In the genomic region with DNA sequence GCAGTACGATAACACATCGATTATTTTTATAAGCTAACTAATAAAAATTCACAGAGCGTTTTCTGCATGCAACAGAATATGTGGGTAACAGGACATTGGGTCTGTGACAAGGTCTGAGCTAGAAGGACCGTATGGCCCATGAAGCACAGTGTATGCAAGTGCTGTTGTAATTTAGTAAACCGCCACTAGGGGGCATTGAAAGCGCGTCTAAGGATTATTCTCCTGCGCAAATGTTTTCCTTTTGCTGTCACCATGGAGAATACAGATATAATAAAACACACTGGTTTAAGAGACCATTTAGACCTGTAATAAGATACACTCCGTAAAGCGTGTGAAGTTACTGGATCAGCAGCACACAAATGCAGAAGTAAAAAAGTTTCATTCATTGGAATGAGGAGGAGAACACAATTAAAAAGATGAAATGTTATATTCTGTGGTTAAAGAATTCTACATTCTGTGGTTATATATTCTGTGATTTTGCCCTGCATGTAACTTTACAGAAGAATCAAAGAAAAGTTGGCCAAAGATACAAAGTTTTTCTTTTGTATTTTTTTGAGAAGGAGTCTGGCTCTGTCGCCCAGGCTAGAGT, we compare ENCODE assay signal across 9 cellular contexts.
DNase-seq lines count a peak whose midpoint lies in the region; ATAC-seq and TF ChIP-seq lines count a peak whose summit lies in the region.
"Had no signal": no experiment of that assay in that cellular context is flagged by ENCODE, and none has a peak within 500 bp of the region (broad histone marks: within the 10 kb centered on the region; RNA-seq: fewer than 3 reads in every experiment).

No MANE protein-coding gene starts in this region.

- H3K27ac ChIP-seq in Peyer's patch (no peak overlapping the region), heart left ventricle (no peak overlapping the region), prostate gland (no peak overlapping the region)

- H3K4me3 ChIP-seq in LNCaP clone FGC (ENCODE audit: low read depth, low read length) (no peak overlapping the region), Peyer's patch (no peak overlapping the region), heart left ventricle (no peak overlapping the region), prostate gland (no peak overlapping the region)

- H3K4me1 ChIP-seq in Peyer's patch (no peaks in the 10 kb centered on the region), heart left ventricle (peaks cover 0 to 4% (median 0%) of the 10 kb centered on the region in 12 donors), prostate gland (replicated peaks) (no peaks in the 10 kb centered on the region)

- TF ChIP-seq POLR2A in Peyer's patch (IDR thresholded peaks at IDR 0.05) (no peak), heart left ventricle (IDR thresholded peaks at IDR 0.05) (no peak), prostate gland (IDR thresholded peaks at IDR 0.05) (no peak)

- intact Hi-C loops in heart left ventricle (cut with DNase I) (loop anchor here in 8 of 10 donors (1.0 to 10.0 kb wide), 5 partner anchors 411 to 1309 kb away; no protein-coding TSS in a partner anchor), prostate gland (cut with DNase I) (no loop called here)

- WGBS in heart left ventricle, 4 donors, result 11 to 15% (median 12%) methylated on average over 11 of the region's 11 CpGs
- WGBS in prostate gland, result 10% methylated on average over 11 of the region's 11 CpGs

- DNase-seq in C1 segment of cervical spinal cord (lab: John Stamatoyannopoulos, UW) (peak in 9 of 14 donors; percentile 9 to 62 (median 20)), LNCaP clone FGC (ENCODE audit: low read depth) (peak; percentile 43), Peyer's patch (peak in 1 of 3 donors; percentile 83), heart left ventricle (peak in 3 of 5 donors; percentile 59 to 69 (median 60)), prostate gland (ENCODE audit: low spot score) (peak; percentile 77)
- DNase-seq in activated naive CD4-positive, alpha-beta T cell treated with anti-CD3 and anti-CD28 coated beads, Interleukin-2, amount 50 U/mL, for 72 hours (ENCODE audit: low spot score in 2 of 2), result peak in 1 of 2 donors; percentile 64

- H3K27me3 ChIP-seq in Peyer's patch (no peaks in the 10 kb centered on the region), heart left ventricle (no peaks in the 10 kb centered on the region), prostate gland (replicated peaks; ENCODE audit: insufficient read depth) (no peaks in the 10 kb centered on the region)

- TF ChIP-seq CTCF in LNCaP clone FGC (IDR thresholded peaks at IDR 0.05; ENCODE audit: control insufficient read depth, extremely low read depth, insufficient read depth) (peak; percentile 70), Peyer's patch (IDR thresholded peaks at IDR 0.05) (peak; percentile 71 to 96 (median 85)), heart left ventricle (IDR thresholded peaks at IDR 0.05) (peak; percentile 88 to 98 (median 92)), prostate gland (IDR thresholded peaks at IDR 0.05) (peak; percentile 84 to 93 (median 86))

- ATAC-seq in GM19351 (IDR thresholded peaks at IDR 0.05; ENCODE audit: unreplicated experiment), result peak; percentile 85
- ATAC-seq in activated naive CD4-positive, alpha-beta T cell treated with anti-CD3 and anti-CD28 coated beads, Interleukin-2, amount 50 U/mL, for 72 hours, result peak; percentile 63 to 76
- peak; percentile 76 to 90 (median 86) for ATAC-seq in heart left ventricle
- no peak for ATAC-seq in GM18861 (IDR thresholded peaks at IDR 0.05; ENCODE audit: unreplicated experiment)

- no peaks in the 10 kb centered on the region for H3K9me3 Mint-ChIP-seq in activated naive CD4-positive, alpha-beta T cell treated with anti-CD3 and anti-CD28 coated beads, Interleukin-2, amount 50 U/mL, for 72 hours
- H3K9me3 Mint-ChIP-seq: IgD-negative memory B cell had no signal

- no peak overlapping the region for H3K27ac Mint-ChIP-seq in activated naive CD4-positive, alpha-beta T cell treated with anti-CD3 and anti-CD28 coated beads, Interleukin-2, amount 50 U/mL, for 72 hours
- H3K27ac Mint-ChIP-seq: IgD-negative memory B cell had no signal

- H3K9me3 ChIP-seq in Peyer's patch (no peaks in the 10 kb centered on the region), heart left ventricle (no peaks in the 10 kb centered on the region), prostate gland (no peaks in the 10 kb centered on the region)

- peaks cover 0 to 28% (median 0%) of the 10 kb centered on the region in 3 donors for H3K36me3 ChIP-seq in Peyer's patch
- H3K36me3 ChIP-seq in heart left ventricle, result peaks cover 0 to 31% (median 6%) of the 10 kb centered on the region in 9 donors
- no peaks in the 10 kb centered on the region for H3K36me3 ChIP-seq in prostate gland

- H3K36me3 Mint-ChIP-seq in activated naive CD4-positive, alpha-beta T cell treated with anti-CD3 and anti-CD28 coated beads, Interleukin-2, amount 50 U/mL, for 72 hours, result no peaks in the 10 kb centered on the region
- H3K36me3 Mint-ChIP-seq: IgD-negative memory B cell had no signal
